In the genomic region with DNA sequence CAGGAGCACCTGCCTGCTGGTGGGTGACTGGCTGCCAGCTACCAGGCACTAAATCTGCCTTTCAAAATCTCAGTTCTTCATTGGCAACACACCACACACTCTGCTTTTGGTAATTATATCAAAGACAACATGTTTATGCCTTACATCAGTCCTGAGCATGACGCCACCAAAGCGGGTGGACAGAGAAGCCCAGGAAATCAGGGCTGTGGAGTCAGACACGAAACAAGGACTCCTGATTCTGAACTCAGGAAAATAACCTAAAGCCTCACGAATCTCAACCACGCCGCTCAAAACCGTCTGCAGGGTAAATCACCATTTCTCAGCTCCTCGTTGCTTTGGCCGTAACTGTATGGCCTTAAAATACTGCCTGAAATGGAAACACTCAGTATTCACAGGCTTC, we compare ENCODE assay signal across 37 cellular contexts.
"Had no signal": no experiment of that assay in that cellular context is flagged by ENCODE, and none has a peak within 500 bp of the region (broad histone marks: within the 10 kb centered on the region; RNA-seq: fewer than 3 reads in every experiment).

No MANE protein-coding gene starts in this region.

- ATAC-seq: activated CD8-positive, alpha-beta T cell treated with anti-CD3 and anti-CD28 coated beads for 36 hours; activated T-cell treated with anti-CD3 and anti-CD28 coated beads, Interleukin-2, amount 50 U/mL, for 4 hours; activated T-cell treated with anti-CD3 and anti-CD28 coated beads, Interleukin-2, amount 50 U/mL, for 72 hours; activated T-helper 17 cell treated with anti-CD3 and anti-CD28 coated beads, Interleukin-2, amount 50 U/mL, for 72 hours; body of pancreas; T-cell; T-helper 17 cell had no signal

- H3K4me3 Mint-ChIP-seq: activated B cell treated with CpG ODN at 0.5 μM for 24 hours; activated CD4-positive, alpha-beta memory T cell treated with anti-CD3 and anti-CD28 coated beads for 36 hours; activated CD4-positive, alpha-beta T cell treated with anti-CD3 and anti-CD28 coated beads, Interleukin-2, amount 10 ng/mL, durations not matched to agents 24 days and 14 days; activated CD8-positive, alpha-beta T cell treated with anti-CD3 and anti-CD28 coated beads for 36 hours; activated naive CD4-positive, alpha-beta T cell treated with anti-CD3 and anti-CD28 coated beads for 36 hours; activated naive CD8-positive, alpha-beta T cell treated with anti-CD3 and anti-CD28 coated beads for 36 hours; activated T-cell treated with anti-CD3 and anti-CD28 coated beads, Interleukin-2, amount 50 U/mL, for 4 hours; activated T-cell treated with anti-CD3 and anti-CD28 coated beads, Interleukin-2, amount 50 U/mL, for 72 hours; activated T-helper 1 cell treated with anti-CD3 and anti-CD28 coated beads, Interleukin-12 subunit alpha, Interleukin-12 subunit beta, Interleukin-2, Interleukin-4 antibody, amounts not matched to agents 30 ng/mL and 10 ng/mL and 1 ng/mL, durations not matched to agents 14 hours and 24 hours and 36 hours; activated T-helper 17 cell treated with anti-CD3 and anti-CD28 coated beads, Interleukin-2, amount 50 U/mL, for 72 hours; central memory CD8-positive, alpha-beta T cell; T-cell; T-helper 17 cell had no signal

- H3K4me1 Mint-ChIP-seq: activated B cell treated with CpG ODN at 0.5 μM for 24 hours; activated CD4-positive, alpha-beta T cell treated with anti-CD3 and anti-CD28 coated beads, Interleukin-2, amount 10 ng/mL, durations not matched to agents 24 days and 14 days; activated naive CD8-positive, alpha-beta T cell treated with anti-CD3 and anti-CD28 coated beads for 36 hours; activated T-helper 17 cell treated with anti-CD3 and anti-CD28 coated beads, Interleukin-2, amount 50 U/mL, for 72 hours; central memory CD8-positive, alpha-beta T cell; T-cell; T-helper 17 cell had no signal

- H3K36me3 ChIP-seq: adrenal gland, brain microvascular endothelial cell, breast epithelium had no signal

- H3K27ac ChIP-seq: adrenal gland, body of pancreas, brain microvascular endothelial cell, breast epithelium, VCaP had no signal

- H3K27me3 Mint-ChIP-seq: activated B cell treated with CpG ODN at 0.5 μM for 24 hours; activated CD4-positive, alpha-beta memory T cell treated with anti-CD3 and anti-CD28 coated beads for 36 hours; activated CD4-positive, alpha-beta T cell treated with anti-CD3 and anti-CD28 coated beads, Interleukin-2, amount 10 ng/mL, durations not matched to agents 24 days and 14 days; activated CD8-positive, alpha-beta T cell treated with anti-CD3 and anti-CD28 coated beads for 36 hours; activated naive CD8-positive, alpha-beta T cell treated with anti-CD3 and anti-CD28 coated beads for 36 hours; activated T-helper 17 cell treated with anti-CD3 and anti-CD28 coated beads, Interleukin-2, amount 50 U/mL, for 72 hours; central memory CD8-positive, alpha-beta T cell; T-cell; T-helper 17 cell had no signal

- H3K9me3 Mint-ChIP-seq: activated B cell treated with CpG ODN at 0.5 μM for 24 hours; activated CD4-positive, alpha-beta memory T cell treated with anti-CD3 and anti-CD28 coated beads for 36 hours; activated CD4-positive, alpha-beta T cell treated with anti-CD3 and anti-CD28 coated beads, Interleukin-2, amount 10 ng/mL, durations not matched to agents 24 days and 14 days; activated CD8-positive, alpha-beta T cell treated with anti-CD3 and anti-CD28 coated beads for 36 hours; activated naive CD4-positive, alpha-beta T cell treated with anti-CD3 and anti-CD28 coated beads for 36 hours; activated naive CD4-positive, alpha-beta T cell treated with anti-CD3 and anti-CD28 coated beads, Interleukin-2, amount 50 U/mL, for 72 hours; activated naive CD8-positive, alpha-beta T cell treated with anti-CD3 and anti-CD28 coated beads for 36 hours; activated T-cell treated with anti-CD3 and anti-CD28 coated beads, Interleukin-2, amount 50 U/mL, for 4 hours; activated T-cell treated with anti-CD3 and anti-CD28 coated beads, Interleukin-2, amount 50 U/mL, for 72 hours; activated T-helper 1 cell treated with anti-CD3 and anti-CD28 coated beads, Interleukin-12 subunit alpha, Interleukin-12 subunit beta, Interleukin-2, Interleukin-4 antibody, amounts not matched to agents 30 ng/mL and 10 ng/mL and 1 ng/mL, durations not matched to agents 14 hours and 24 hours and 36 hours; activated T-helper 17 cell treated with anti-CD3 and anti-CD28 coated beads, Interleukin-2, amount 50 U/mL, for 72 hours; central memory CD8-positive, alpha-beta T cell; T-cell had no signal

- H3K36me3 Mint-ChIP-seq: activated CD4-positive, alpha-beta memory T cell treated with anti-CD3 and anti-CD28 coated beads for 36 hours; activated naive CD4-positive, alpha-beta T cell treated with anti-CD3 and anti-CD28 coated beads, Interleukin-2, amount 50 U/mL, for 72 hours; activated naive CD8-positive, alpha-beta T cell treated with anti-CD3 and anti-CD28 coated beads for 36 hours; T-cell had no signal

- H3K4me3 ChIP-seq: adrenal gland, body of pancreas, breast epithelium had no signal

- H3K9me3 ChIP-seq: adrenal gland, body of pancreas, breast epithelium had no signal

- H3K4me1 ChIP-seq: adrenal gland, body of pancreas, breast epithelium had no signal

- FAIRE-seq: astrocyte, TTC549 had no signal

- DNase-seq: activated B cell treated with CpG ODN at 0.5 μM for 24 hours; activated CD4-positive, alpha-beta memory T cell treated with anti-CD3 and anti-CD28 coated beads for 36 hours; activated CD4-positive, alpha-beta T cell treated with anti-CD3 and anti-CD28 coated beads for 4 hours; activated CD4-positive, alpha-beta T cell treated with anti-CD3 and anti-CD28 coated beads, Interleukin-2, amount 10 ng/mL, durations not matched to agents 24 days and 14 days; activated CD4-positive, alpha-beta T cell treated with anti-CD3 and anti-CD28 coated beads, Interleukin-2, amount 50 U/mL, for 1 hour; activated CD4-positive, alpha-beta T cell treated with anti-CD3 and anti-CD28 coated beads, Interleukin-2, amount 50 U/mL, for 4 hours; activated CD4-positive, CD25-positive, alpha-beta regulatory T cell treated with anti-CD3 and anti-CD28 coated beads, Interleukin-2, amount 50 U/mL, for 72 hours; activated CD8-positive, alpha-beta memory T cell treated with anti-CD3 and anti-CD28 coated beads, Interleukin-2, amount 50 U/mL, for 4 hours; activated CD8-positive, alpha-beta T cell treated with anti-CD3 and anti-CD28 coated beads for 36 hours; activated effector memory CD4-positive, alpha-beta T cell treated with anti-CD3 and anti-CD28 coated beads, Interleukin-2, amount 50 U/mL, for 16 hours; activated gamma-delta T cell treated with Interleukin-2 at 50 U/mL for 16 hours; activated naive CD4-positive, alpha-beta T cell; activated naive CD4-positive, alpha-beta T cell treated with anti-CD3 and anti-CD28 coated beads for 36 hours; activated naive CD4-positive, alpha-beta T cell treated with anti-CD3 and anti-CD28 coated beads, Interleukin-2, amount 50 U/mL, for 16 hours; activated naive CD8-positive, alpha-beta T cell treated with anti-CD3 and anti-CD28 coated beads for 36 hours; activated T-cell treated with anti-CD3 and anti-CD28 coated beads for 4 hours; activated T-cell treated with anti-CD3 and anti-CD28 coated beads, Interleukin-2, amount 50 U/mL, for 1 hour; activated T-cell treated with anti-CD3 and anti-CD28 coated beads, Interleukin-2, amount 50 U/mL, for 4 hours; activated T-cell treated with anti-CD3 and anti-CD28 coated beads, Interleukin-2, amount 50 U/mL, for 72 hours; adrenal gland; amniotic stem cell; aorta; body of pancreas; brain microvascular endothelial cell; caudate nucleus; cerebellar nuclear complex; T-cell; T-helper 17 cell; T-helper 9 cell had no signal

- H3K27ac Mint-ChIP-seq: activated B cell treated with CpG ODN at 0.5 μM for 24 hours; activated CD4-positive, alpha-beta memory T cell treated with anti-CD3 and anti-CD28 coated beads for 36 hours; activated CD4-positive, alpha-beta T cell treated with anti-CD3 and anti-CD28 coated beads, Interleukin-2, amount 10 ng/mL, durations not matched to agents 24 days and 14 days; activated CD8-positive, alpha-beta T cell treated with anti-CD3 and anti-CD28 coated beads for 36 hours; activated naive CD4-positive, alpha-beta T cell treated with anti-CD3 and anti-CD28 coated beads for 36 hours; activated naive CD4-positive, alpha-beta T cell treated with anti-CD3 and anti-CD28 coated beads, Interleukin-2, amount 50 U/mL, for 72 hours; activated naive CD8-positive, alpha-beta T cell treated with anti-CD3 and anti-CD28 coated beads for 36 hours; activated T-cell treated with anti-CD3 and anti-CD28 coated beads, Interleukin-2, amount 50 U/mL, for 72 hours; activated T-helper 1 cell treated with anti-CD3 and anti-CD28 coated beads, Interleukin-12 subunit alpha, Interleukin-12 subunit beta, Interleukin-2, Interleukin-4 antibody, amounts not matched to agents 30 ng/mL and 10 ng/mL and 1 ng/mL, durations not matched to agents 14 hours and 24 hours and 36 hours; activated T-helper 17 cell treated with anti-CD3 and anti-CD28 coated beads, Interleukin-2, amount 50 U/mL, for 72 hours; T-cell; T-helper 17 cell had no signal
